ENCODE assay signal across 8 cellular contexts in the genomic region with DNA sequence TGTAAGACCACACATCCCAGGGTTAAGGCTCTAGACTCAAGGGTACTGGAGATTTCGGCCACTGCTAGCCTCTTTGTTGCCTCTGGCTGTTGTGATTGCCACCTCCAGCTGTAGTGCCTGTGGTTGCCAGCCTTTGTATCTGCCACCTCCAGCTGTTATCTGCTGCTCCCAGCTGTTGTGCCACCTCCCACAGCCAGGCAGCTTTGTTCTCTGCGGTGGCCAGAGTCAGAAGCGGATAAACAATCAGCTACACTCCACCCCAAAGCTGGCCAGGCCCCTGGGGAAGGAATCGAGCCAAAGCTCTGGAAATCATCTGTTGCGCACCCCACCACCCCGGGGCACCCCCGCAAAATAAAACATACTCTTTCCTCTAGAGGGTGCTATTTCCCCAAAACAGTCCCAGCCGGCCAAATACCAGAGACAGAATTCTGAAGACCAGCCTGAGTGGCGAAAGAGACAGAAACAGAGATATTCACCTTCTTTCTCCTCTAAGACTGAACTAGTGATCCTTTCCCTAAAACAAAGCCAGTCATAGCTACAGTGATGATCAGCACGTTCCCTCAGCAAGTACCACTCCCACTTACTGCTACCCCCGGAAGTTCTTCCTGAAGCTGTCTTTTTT. TPM values are rescaled to one million over a fixed set of nuclear protein-coding genes. Genes with fewer than 3 reads are reported as not detected.
DNase-seq lines count a peak whose midpoint lies in the region; ATAC-seq, FAIRE-seq and TF ChIP-seq lines count a peak whose summit lies in the region.

No MANE protein-coding gene starts in this region.

- no peak overlapping the region for H3K4ac ChIP-seq in IMR-90 (ENCODE audit: low read depth, low read length)

- FAIRE-seq in keratinocyte (lab: Jason Lieb, UNC) = peak; percentile 69

- no peaks in the 10 kb centered on the region for H3K27me3 ChIP-seq in CD8-positive, alpha-beta T cell (ENCODE audit: insufficient read depth, low read length)
- H3K27me3 ChIP-seq in IMR-90 (ENCODE audit: control insufficient read depth, insufficient read depth, low read length) (peaks cover 35% of the 10 kb centered on the region), keratinocyte (ENCODE audit: control insufficient read depth, extremely low read depth, insufficient read depth, low read length) (peaks cover 23% of the 10 kb centered on the region)

- H3K9ac ChIP-seq in IMR-90 (ENCODE audit: low read depth, low read length) = no peak overlapping the region
- H3K9ac ChIP-seq in keratinocyte (ENCODE audit: control insufficient read depth, extremely low read depth, insufficient read depth, low read length) = no peak overlapping the region

- dilution Hi-C loops in IMR-90 (cut with HindIII; ENCODE audit: low sequenced_read_pairs, unreplicated experiment) = no loop called here
- dilution Hi-C loops in keratinocyte (cut with MboI; ENCODE audit: extremely low pct_ligation_motif_present, low sequenced_read_pairs) = loop anchor here (25.0 kb wide), 1 partner anchor 259 kb away; a partner anchor contains a TSS

- no peak overlapping the region for H3K14ac ChIP-seq in IMR-90 (replicated peaks; ENCODE audit: low read depth, low read length)

- no peak overlapping the region for H4K5ac ChIP-seq in IMR-90 (ENCODE audit: low read depth, low read length)

- no peak overlapping the region for H4K8ac ChIP-seq in IMR-90 (ENCODE audit: low read depth in 2 of 2, low read length in 2 of 2)

- no peak overlapping the region for H3K18ac ChIP-seq in IMR-90 (ENCODE audit: low read depth, low read length)

- no peak overlapping the region for H2BK15ac ChIP-seq in IMR-90 (ENCODE audit: low read depth, low read length)

- H3K4me2 ChIP-seq in IMR-90 (ENCODE audit: low read depth, low read length) (peak overlapping the region; percentile 63), keratinocyte (ENCODE audit: control insufficient read depth, extremely low read depth, insufficient read depth, low read depth, low read length) (peak overlapping the region; percentile 51)

- peaks cover 12% of the 10 kb centered on the region for H3K4me1 Mint-ChIP-seq in CD8-positive, alpha-beta T cell (ENCODE audit: low read depth)
- peaks cover 12% of the 10 kb centered on the region for H3K4me1 Mint-ChIP-seq in T-helper 1 cell treated with Interleukin-12 subunit alpha and Interleukin-12 subunit beta and Interleukin-4 antibody, amounts not matched to agents 30 μg/mL and 1 μg/mL, for 36 hours (ENCODE audit: low read depth)

- H3K27ac ChIP-seq in CD8-positive, alpha-beta T cell (ENCODE audit: low read depth, low read length) = no peak overlapping the region
- H3K27ac ChIP-seq in IMR-90 (ENCODE audit: insufficient read depth, low read length) (no peak overlapping the region), caudate nucleus (ENCODE audit: low read depth, low read length) (peak overlapping the region; percentile 83), keratinocyte (ENCODE audit: control insufficient read depth, insufficient read depth, low read length) (no peak overlapping the region)

- H3K4me3 ChIP-seq in CD8-positive, alpha-beta T cell (ENCODE audit: low read depth, low read length) = peak overlapping the region; percentile 24
- H3K4me3 ChIP-seq in IMR-90 (ENCODE audit: insufficient read depth, low read depth, low read length) (no peak overlapping the region), keratinocyte (ENCODE audit: control insufficient read depth in 2 of 3, extremely low read depth in 1 of 3, insufficient read depth in 2 of 3, low read depth in 1 of 3, low read length in 3 of 3) (no peak overlapping the region)

- H4K20me1 ChIP-seq in IMR-90 (ENCODE audit: insufficient read depth, low read length) (no peaks in the 10 kb centered on the region), keratinocyte (ENCODE audit: control insufficient read depth, extremely low read depth, insufficient read depth, low read length) (no peaks in the 10 kb centered on the region)

- intact Hi-C loops in CD8-positive, alpha-beta T cell (cut with DNase I, micrococcal nuclease) = loop anchor here (1.0 to 2.0 kb wide), 3 partner anchors 32 to 38 kb away; no protein-coding TSS in a partner anchor
- intact Hi-C loops in IMR-90 (cut with micrococcal nuclease) = loop anchor here (2.0 kb wide), 1 partner anchor 32 kb away; no protein-coding TSS in a partner anchor

- H2AK5ac ChIP-seq in IMR-90 (ENCODE audit: low read depth, low read length) = no peak overlapping the region

- H3K36me3 ChIP-seq in CD8-positive, alpha-beta T cell (ENCODE audit: insufficient read depth, low read length) = no peaks in the 10 kb centered on the region
- no peaks in the 10 kb centered on the region for H3K36me3 ChIP-seq in IMR-90 (ENCODE audit: control insufficient read depth, insufficient read depth, low read length)
- no peaks in the 10 kb centered on the region for H3K36me3 ChIP-seq in keratinocyte (ENCODE audit: control insufficient read depth in 2 of 2, extremely low read depth in 1 of 2, insufficient read depth in 2 of 2, low read length in 2 of 2)

- H3K56ac ChIP-seq in IMR-90 (ENCODE audit: extremely low read depth, insufficient read depth, low read length) = no peak overlapping the region

- peak; percentile 47 for TF ChIP-seq RAD21 in IMR-90 (IDR thresholded peaks at IDR 0.05; ENCODE audit: low read length)

- CTCF ChIA-PET in CD8-positive, alpha-beta T cell (lab: Charles Lee) = interaction anchor here (0.7 to 21.9 kb wide), 28 partner anchors 9 to 332 kb away, joined by 3 to 320 read pairs (median 4); a partner anchor contains a TSS
- CTCF ChIA-PET in IMR-90 (lab: Yijun Ruan, JAX) = interaction anchor here (0.5 to 2.7 kb wide), 13 partner anchors 10 to 331 kb away, joined by 3 to 16 read pairs (median 4); a partner anchor contains a TSS

- H3K4me1 ChIP-seq in CD8-positive, alpha-beta T cell (ENCODE audit: insufficient read depth, low read length) = peaks cover 6% of the 10 kb centered on the region
- H3K4me1 ChIP-seq in IMR-90 (ENCODE audit: control insufficient read depth, insufficient read depth, low read length) = no peaks in the 10 kb centered on the region
- no peaks in the 10 kb centered on the region for H3K4me1 ChIP-seq in keratinocyte (ENCODE audit: control insufficient read depth, extremely low read depth, insufficient read depth, low read length)

- peak overlapping the region; percentile 76 for H3K4me3 Mint-ChIP-seq in CD8-positive, alpha-beta T cell
- H3K4me3 Mint-ChIP-seq in T-helper 1 cell treated with Interleukin-12 subunit alpha and Interleukin-12 subunit beta and Interleukin-4 antibody, amounts not matched to agents 30 μg/mL and 1 μg/mL, for 36 hours = peak overlapping the region; percentile 59

- H4K91ac ChIP-seq in IMR-90 (ENCODE audit: insufficient read depth, low read depth, low read length) = no peak overlapping the region

- H2AFZ ChIP-seq in IMR-90 (replicated peaks; ENCODE audit: low read length, poor library complexity) (peak overlapping the region; percentile 35), keratinocyte (ENCODE audit: control insufficient read depth, low read length) (no peak overlapping the region)

- DNase-seq in CD8-positive, alpha-beta T cell = peak in 5 of 7 experiments; percentile 11 to 58 (median 34)
- DNase-seq in GM19240 (ENCODE audit: insufficient read length, low spot score) (peak; percentile 77), IMR-90 (peak; percentile 21), caudate nucleus (lab: John Stamatoyannopoulos, UW) (peak in 59 of 61 donors; percentile 35 to 95 (median 86)), keratinocyte (ENCODE audit: low read depth, low spot score) (no peak)
- DNase-seq in stimulated activated CD8-positive, alpha-beta memory T cell treated with anti-CD3 and anti-CD28 coated beads, Interleukin-12 subunit alpha, Interleukin-12 subunit beta, amount 100 ng/mL, for 1 hour (ENCODE audit: low read depth) = peak; percentile 5

- WGBS in IMR-90 (ENCODE audit: extremely low coverage in 2 of 2, insufficient read length in 1 of 2), 2 experiments = 0% methylated on average over 1 of the region's 11 CpGs; no CpG with 5 or more reads in 1 of the 2 experiments

- H3K9me1 ChIP-seq in IMR-90 (ENCODE audit: insufficient read depth, low read length) (no peaks in the 10 kb centered on the region), keratinocyte (ENCODE audit: control insufficient read depth, extremely low read depth, insufficient read depth, low read length) (no peaks in the 10 kb centered on the region)

- no peak overlapping the region for H2AK9ac ChIP-seq in IMR-90 (replicated peaks; ENCODE audit: low read depth, low read length, poor library complexity)

- peak; percentile 46 for TF ChIP-seq CTCF in CD8-positive, alpha-beta T cell (IDR thresholded peaks at IDR 0.05)
- TF ChIP-seq CTCF in IMR-90 (conservative IDR thresholded peaks at IDR 0.05; ENCODE audit: low read depth, low read length) (peak; percentile 67), keratinocyte (optimal IDR thresholded peaks at IDR 0.05 in 1 of 3, IDR thresholded peaks at IDR 0.05 in 1 of 3, conservative IDR thresholded peaks at IDR 0.05 in 1 of 3; ENCODE audit: extremely low read depth in 1 of 3, insufficient read depth in 2 of 3, low read length in 3 of 3) (peak; percentile 57 to 64 (median 62))

- H3K23ac ChIP-seq in IMR-90 (ENCODE audit: low read depth, low read length) = no peak overlapping the region

- H3K79me2 ChIP-seq in keratinocyte (ENCODE audit: control insufficient read depth, insufficient read depth, low read length) = no peaks in the 10 kb centered on the region

- POLR2A ChIA-PET in CD8-positive, alpha-beta T cell (lab: Charles Lee) = interaction anchor here (1.6 to 2.1 kb wide), 2 partner anchors 16 to 32 kb away, joined by 3 to 8 read pairs; no protein-coding TSS in a partner anchor
- POLR2A ChIA-PET in IMR-90 (lab: Charles Lee; ENCODE audit: unreplicated experiment) = no interaction called here

- H3K9me3 Mint-ChIP-seq in CD8-positive, alpha-beta T cell = no peaks in the 10 kb centered on the region
- H3K9me3 Mint-ChIP-seq in T-helper 1 cell treated with Interleukin-12 subunit alpha and Interleukin-12 subunit beta and Interleukin-4 antibody, amounts not matched to agents 30 μg/mL and 1 μg/mL, for 36 hours = no peaks in the 10 kb centered on the region

- H2BK20ac ChIP-seq in IMR-90 (ENCODE audit: low read depth, low read length) = no peak overlapping the region

- no peaks in the 10 kb centered on the region for H3K79me1 ChIP-seq in IMR-90 (ENCODE audit: low read depth in 1 of 2, low read length in 2 of 2)

- in situ Hi-C loops in IMR-90 (cut with MboI; ENCODE audit: low sequenced_read_pairs) = no loop called here

- peaks cover 17% of the 10 kb centered on the region for H3K27me3 Mint-ChIP-seq in CD8-positive, alpha-beta T cell (ENCODE audit: low read depth)
- peaks cover 33% of the 10 kb centered on the region for H3K27me3 Mint-ChIP-seq in T-helper 1 cell treated with Interleukin-12 subunit alpha and Interleukin-12 subunit beta and Interleukin-4 antibody, amounts not matched to agents 30 μg/mL and 1 μg/mL, for 36 hours (ENCODE audit: low read depth)

- peak; percentile 80 for ATAC-seq in CD8-positive, alpha-beta T cell
- peak; percentile 86 for ATAC-seq in IMR-90 (ENCODE audit: low read depth)
- no peak for ATAC-seq in HG03139 (IDR thresholded peaks at IDR 0.05; ENCODE audit: unreplicated experiment)

- TF ChIP-seq POLR2A in IMR-90 (IDR thresholded peaks at IDR 0.05; ENCODE audit: low read depth, low read length) = no peak

- H3K9me3 ChIP-seq in CD8-positive, alpha-beta T cell (ENCODE audit: low read length) = no peaks in the 10 kb centered on the region
- no peaks in the 10 kb centered on the region for H3K9me3 ChIP-seq in IMR-90 (ENCODE audit: control insufficient read depth, insufficient read depth, low read length)
- H3K9me3 ChIP-seq in keratinocyte (ENCODE audit: control insufficient read depth, low read depth, low read length) = no peaks in the 10 kb centered on the region

- no peak overlapping the region for H2BK5ac ChIP-seq in IMR-90 (ENCODE audit: low read depth, low read length, poor library complexity, severe bottlenecking)

- no peak overlapping the region for H3K27ac Mint-ChIP-seq in CD8-positive, alpha-beta T cell
- H3K27ac Mint-ChIP-seq in T-helper 1 cell treated with Interleukin-12 subunit alpha and Interleukin-12 subunit beta and Interleukin-4 antibody, amounts not matched to agents 30 μg/mL and 1 μg/mL, for 36 hours = no peak overlapping the region

- no TSS peak for BruUV-seq in IMR-90 (replicated peaks; lab: Mats Ljungman, UMichigan)

- H3K36me3 Mint-ChIP-seq in CD8-positive, alpha-beta T cell = no peaks in the 10 kb centered on the region
- H3K36me3 Mint-ChIP-seq in T-helper 1 cell treated with Interleukin-12 subunit alpha and Interleukin-12 subunit beta and Interleukin-4 antibody, amounts not matched to agents 30 μg/mL and 1 μg/mL, for 36 hours (ENCODE audit: low read depth) = no peaks in the 10 kb centered on the region

- no peak overlapping the region for H2BK120ac ChIP-seq in IMR-90 (ENCODE audit: low read depth, low read length)

RNA-seq across cellular contexts. Expression of a gene that starts 14.8 kb away (rescaled TPM):
- total RNA-seq in CD8-positive, alpha-beta T cell = 1 to 10 TPM; 1.4 to 1.6 TPM
- 2.9 and 4.4 TPM in 2 replicates for total RNA-seq in IMR-90 (2012; rRNA removed)
- polyA plus RNA-seq in IMR-90 (2012; rRNA removed) (2.8 and 2.9 TPM in 2 replicates), keratinocyte (1.9 to 3.1 TPM (median 3.1 TPM) in 3 replicates)
- polyA plus RNA-seq in IMR-90 (2012; cell fraction: cytosol; rRNA removed) = 1.6 TPM in 2 replicates
- polyA plus RNA-seq in IMR-90 (2012; cell fraction: nucleus; rRNA removed; ENCODE audit: low replicate concordance) = 0.60 and 1.4 TPM in 2 replicates
- polyA plus RNA-seq in keratinocyte (2011; ENCODE audit: low read depth) = 0.40 TPM
- polyA plus RNA-seq in keratinocyte (2011; cell fraction: cytosol; rRNA removed) = 0.95 and 1.7 TPM in 2 replicates
- 4.7 and 5.5 TPM in 2 replicates for polyA plus RNA-seq in keratinocyte (2011; cell fraction: nucleus; rRNA removed)
- 1.6 and 2.5 TPM in 2 replicates for polyA plus RNA-seq in keratinocyte (2012; ENCODE audit: low replicate concordance)
- polyA minus RNA-seq in keratinocyte = 2.0 to 2.3 TPM (median 2.1 TPM) in 3 replicates
- polyA minus RNA-seq in keratinocyte (2011; cell fraction: cytosol; rRNA and poly(A)+ RNA removed) = 1.5 TPM
- polyA minus RNA-seq in keratinocyte (2011; cell fraction: nucleus; rRNA and poly(A)+ RNA removed) = 2.5 and 4.0 TPM in 2 replicates

RNA-seq across cellular contexts. Expression of a gene that starts 23.4 kb away (rescaled TPM):
- not detected for total RNA-seq in CD8-positive, alpha-beta T cell
- total RNA-seq in IMR-90 (2012; rRNA removed) = not detected in 2 replicates
- polyA plus RNA-seq in IMR-90 (2012; rRNA removed) (not detected in 2 replicates), keratinocyte (not detected in 3 replicates)
- not detected in 2 replicates for polyA plus RNA-seq in IMR-90 (2012; cell fraction: cytosol; rRNA removed)
- polyA plus RNA-seq in IMR-90 (2012; cell fraction: nucleus; rRNA removed; ENCODE audit: low replicate concordance) = not detected in 2 replicates
- polyA plus RNA-seq in keratinocyte (2011; ENCODE audit: low read depth) = not detected
- not detected in 2 replicates for polyA plus RNA-seq in keratinocyte (2011; cell fraction: cytosol; rRNA removed)
- polyA plus RNA-seq in keratinocyte (2011; cell fraction: nucleus; rRNA removed) = not detected in 2 replicates
- 0.45 TPM in 1 of 2 replicates, not detected in the other for polyA plus RNA-seq in keratinocyte (2012; ENCODE audit: low replicate concordance)
- not detected in 3 replicates for polyA minus RNA-seq in keratinocyte
- not detected for polyA minus RNA-seq in keratinocyte (2011; cell fraction: cytosol; rRNA and poly(A)+ RNA removed)
- polyA minus RNA-seq in keratinocyte (2011; cell fraction: nucleus; rRNA and poly(A)+ RNA removed) = not detected in 2 replicates

RNA-seq across cellular contexts. Expression of a gene that starts 34.7 kb away (rescaled TPM):
- total RNA-seq in CD8-positive, alpha-beta T cell = not detected
- total RNA-seq in IMR-90 (2012; rRNA removed) = not detected in 2 replicates
- polyA plus RNA-seq in IMR-90 (2012; rRNA removed) (not detected in 2 replicates), keratinocyte (not detected in 3 replicates)
- polyA plus RNA-seq in IMR-90 (2012; cell fraction: cytosol; rRNA removed) = not detected in 2 replicates
- not detected in 2 replicates for polyA plus RNA-seq in IMR-90 (2012; cell fraction: nucleus; rRNA removed; ENCODE audit: low replicate concordance)
- 0.06 TPM for polyA plus RNA-seq in keratinocyte (2011; ENCODE audit: low read depth)
- polyA plus RNA-seq in keratinocyte (2011; cell fraction: cytosol; rRNA removed) = not detected in 2 replicates
- polyA plus RNA-seq in keratinocyte (2011; cell fraction: nucleus; rRNA removed) = 0.03 TPM in 1 of 2 replicates, not detected in the other
- 0.16 TPM in 1 of 2 replicates, not detected in the other for polyA plus RNA-seq in keratinocyte (2012; ENCODE audit: low replicate concordance)
- not detected in 3 replicates for polyA minus RNA-seq in keratinocyte
- polyA minus RNA-seq in keratinocyte (2011; cell fraction: cytosol; rRNA and poly(A)+ RNA removed) = not detected
- polyA minus RNA-seq in keratinocyte (2011; cell fraction: nucleus; rRNA and poly(A)+ RNA removed) = not detected in 2 replicates

RNA-seq across cellular contexts. Expression of a gene that starts 51.8 kb away (rescaled TPM):
- total RNA-seq in CD8-positive, alpha-beta T cell = 10 to 100 TPM; 35.5 to 39.3 TPM
- total RNA-seq in IMR-90 (2012; rRNA removed) = 7.5 and 8.8 TPM in 2 replicates
- polyA plus RNA-seq in IMR-90 (2012; rRNA removed) (25.2 and 26.3 TPM in 2 replicates), keratinocyte (16.5 to 32.6 TPM (median 20.6 TPM) in 3 replicates)
- 24.0 and 37.8 TPM in 2 replicates for polyA plus RNA-seq in IMR-90 (2012; cell fraction: cytosol; rRNA removed)
- polyA plus RNA-seq in IMR-90 (2012; cell fraction: nucleus; rRNA removed; ENCODE audit: low replicate concordance) = 23.9 and 55.0 TPM in 2 replicates
- polyA plus RNA-seq in keratinocyte (2011; ENCODE audit: low read depth) = 19.9 TPM
- 5.5 and 11.1 TPM in 2 replicates for polyA plus RNA-seq in keratinocyte (2011; cell fraction: cytosol; rRNA removed)
- 43.9 and 57.1 TPM in 2 replicates for polyA plus RNA-seq in keratinocyte (2011; cell fraction: nucleus; rRNA removed)
- 25.3 and 41.0 TPM in 2 replicates for polyA plus RNA-seq in keratinocyte (2012; ENCODE audit: low replicate concordance)
- polyA minus RNA-seq in keratinocyte = 15.5 to 34.6 TPM (median 21.4 TPM) in 3 replicates
- polyA minus RNA-seq in keratinocyte (2011; cell fraction: cytosol; rRNA and poly(A)+ RNA removed) = 25.5 TPM
- 39.5 and 39.6 TPM in 2 replicates for polyA minus RNA-seq in keratinocyte (2011; cell fraction: nucleus; rRNA and poly(A)+ RNA removed)
